1 cellular context compared by ENCODE assay signal in genomic region chr22:26559961-26560575, GRCh38.
TF ChIP-seq lines count a peak whose summit lies in the region.

No MANE protein-coding gene starts in this region.

TF ChIP-seq in WTC11, 78 proteins besides CTCF, POLR2A, EP300 and RAD21 (continued from another document):
- TF ChIP-seq, protein P1, sequence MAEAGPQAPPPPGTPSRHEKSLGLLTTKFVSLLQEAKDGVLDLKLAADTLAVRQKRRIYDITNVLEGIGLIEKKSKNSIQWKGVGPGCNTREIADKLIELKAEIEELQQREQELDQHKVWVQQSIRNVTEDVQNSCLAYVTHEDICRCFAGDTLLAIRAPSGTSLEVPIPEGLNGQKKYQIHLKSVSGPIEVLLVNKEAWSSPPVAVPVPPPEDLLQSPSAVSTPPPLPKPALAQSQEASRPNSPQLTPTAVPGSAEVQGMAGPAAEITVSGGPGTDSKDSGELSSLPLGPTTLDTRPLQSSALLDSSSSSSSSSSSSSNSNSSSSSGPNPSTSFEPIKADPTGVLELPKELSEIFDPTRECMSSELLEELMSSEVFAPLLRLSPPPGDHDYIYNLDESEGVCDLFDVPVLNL (CRISPR knock-in tag; IDR thresholded peaks at IDR 0.05; ENCODE audit: borderline replicate concordance, low read depth): no peak
- TF ChIP-seq MAX (CRISPR knock-in tag; IDR thresholded peaks at IDR 0.05): no peak
- TF ChIP-seq, protein P2, sequence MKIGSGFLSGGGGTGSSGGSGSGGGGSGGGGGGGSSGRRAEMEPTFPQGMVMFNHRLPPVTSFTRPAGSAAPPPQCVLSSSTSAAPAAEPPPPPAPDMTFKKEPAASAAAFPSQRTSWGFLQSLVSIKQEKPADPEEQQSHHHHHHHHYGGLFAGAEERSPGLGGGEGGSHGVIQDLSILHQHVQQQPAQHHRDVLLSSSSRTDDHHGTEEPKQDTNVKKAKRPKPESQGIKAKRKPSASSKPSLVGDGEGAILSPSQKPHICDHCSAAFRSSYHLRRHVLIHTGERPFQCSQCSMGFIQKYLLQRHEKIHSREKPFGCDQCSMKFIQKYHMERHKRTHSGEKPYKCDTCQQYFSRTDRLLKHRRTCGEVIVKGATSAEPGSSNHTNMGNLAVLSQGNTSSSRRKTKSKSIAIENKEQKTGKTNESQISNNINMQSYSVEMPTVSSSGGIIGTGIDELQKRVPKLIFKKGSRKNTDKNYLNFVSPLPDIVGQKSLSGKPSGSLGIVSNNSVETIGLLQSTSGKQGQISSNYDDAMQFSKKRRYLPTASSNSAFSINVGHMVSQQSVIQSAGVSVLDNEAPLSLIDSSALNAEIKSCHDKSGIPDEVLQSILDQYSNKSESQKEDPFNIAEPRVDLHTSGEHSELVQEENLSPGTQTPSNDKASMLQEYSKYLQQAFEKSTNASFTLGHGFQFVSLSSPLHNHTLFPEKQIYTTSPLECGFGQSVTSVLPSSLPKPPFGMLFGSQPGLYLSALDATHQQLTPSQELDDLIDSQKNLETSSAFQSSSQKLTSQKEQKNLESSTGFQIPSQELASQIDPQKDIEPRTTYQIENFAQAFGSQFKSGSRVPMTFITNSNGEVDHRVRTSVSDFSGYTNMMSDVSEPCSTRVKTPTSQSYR (CRISPR knock-in tag; IDR thresholded peaks at IDR 0.05): no peak
- TF ChIP-seq MLX (CRISPR knock-in tag; IDR thresholded peaks at IDR 0.05): no peak
- TF ChIP-seq ZNF425 (CRISPR knock-in tag; conservative IDR thresholded peaks at IDR 0.05): no peak
- TF ChIP-seq NFE2L1 (CRISPR knock-in tag; IDR thresholded peaks at IDR 0.05): no peak
- TF ChIP-seq, protein P3, sequence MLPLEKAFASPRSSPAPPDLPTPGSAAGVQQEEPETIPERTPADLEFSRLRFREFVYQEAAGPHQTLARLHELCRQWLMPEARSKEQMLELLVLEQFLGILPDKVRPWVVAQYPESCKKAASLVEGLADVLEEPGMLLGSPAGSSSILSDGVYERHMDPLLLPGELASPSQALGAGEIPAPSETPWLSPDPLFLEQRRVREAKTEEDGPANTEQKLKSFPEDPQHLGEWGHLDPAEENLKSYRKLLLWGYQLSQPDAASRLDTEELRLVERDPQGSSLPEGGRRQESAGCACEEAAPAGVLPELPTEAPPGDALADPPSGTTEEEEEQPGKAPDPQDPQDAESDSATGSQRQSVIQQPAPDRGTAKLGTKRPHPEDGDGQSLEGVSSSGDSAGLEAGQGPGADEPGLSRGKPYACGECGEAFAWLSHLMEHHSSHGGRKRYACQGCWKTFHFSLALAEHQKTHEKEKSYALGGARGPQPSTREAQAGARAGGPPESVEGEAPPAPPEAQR (CRISPR knock-in tag; IDR thresholded peaks at IDR 0.05): no peak
- TF ChIP-seq MYBL2 (CRISPR knock-in tag; IDR thresholded peaks at IDR 0.05): no peak
- TF ChIP-seq CREB1 (CRISPR knock-in tag; IDR thresholded peaks at IDR 0.05): no peak
- no peak for TF ChIP-seq GABPB1 (CRISPR knock-in tag; IDR thresholded peaks at IDR 0.05)
- no peak for TF ChIP-seq NR2C2 (CRISPR knock-in tag; IDR thresholded peaks at IDR 0.05)
- TF ChIP-seq RORB (CRISPR knock-in tag; IDR thresholded peaks at IDR 0.05): no peak
- TF ChIP-seq, protein P4, sequence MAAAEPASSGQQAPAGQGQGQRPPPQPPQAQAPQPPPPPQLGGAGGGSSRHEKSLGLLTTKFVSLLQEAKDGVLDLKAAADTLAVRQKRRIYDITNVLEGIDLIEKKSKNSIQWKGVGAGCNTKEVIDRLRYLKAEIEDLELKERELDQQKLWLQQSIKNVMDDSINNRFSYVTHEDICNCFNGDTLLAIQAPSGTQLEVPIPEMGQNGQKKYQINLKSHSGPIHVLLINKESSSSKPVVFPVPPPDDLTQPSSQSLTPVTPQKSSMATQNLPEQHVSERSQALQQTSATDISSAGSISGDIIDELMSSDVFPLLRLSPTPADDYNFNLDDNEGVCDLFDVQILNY (CRISPR knock-in tag; IDR thresholded peaks at IDR 0.05): no peak
- no peak for TF ChIP-seq CBFB (CRISPR knock-in tag; IDR thresholded peaks at IDR 0.05; ENCODE audit: low read depth)
